ENCODE assay signal across 30 cellular contexts in genomic region chr3:79572930-79573329, GRCh38.
DNase-seq lines count a peak whose midpoint lies in the region; ATAC-seq, FAIRE-seq and TF ChIP-seq lines count a peak whose summit lies in the region.
"Had no signal": no experiment of that assay in that cellular context is flagged by ENCODE, and none has a peak within 500 bp of the region (broad histone marks: within the 10 kb centered on the region; RNA-seq: fewer than 3 reads in every experiment).

No MANE protein-coding gene starts in this region.

- H3K27me3 ChIP-seq in spleen (replicated peaks in 1 of 7), result no peaks in the 10 kb centered on the region
- H3K27me3 ChIP-seq: BE2C; BLaER1; BLaER1 treated with 17β-estradiol and CSF1 and Interleukin-3, amounts not matched to agents 10 nM and 100 nM had no signal

- no peak overlapping the region for H3K9ac ChIP-seq in kidney (ENCODE audit: low read length in 2 of 2)
- H3K9ac ChIP-seq: BLaER1; BLaER1 treated with 17β-estradiol and CSF1 and Interleukin-3, amounts not matched to agents 10 nM and 100 nM had no signal

- H3K36me3 ChIP-seq in kidney (ENCODE audit: control insufficient read depth in 1 of 2, insufficient read depth in 2 of 2, low read length in 2 of 2) (no peaks in the 10 kb centered on the region), spleen (no peaks in the 10 kb centered on the region)
- H3K36me3 ChIP-seq: BE2C; BLaER1; BLaER1 treated with 17β-estradiol and CSF1 and Interleukin-3, amounts not matched to agents 10 nM and 100 nM had no signal

- TF ChIP-seq POLR2A in spleen (IDR thresholded peaks at IDR 0.05), result no peak

- H3K4me1 ChIP-seq in kidney (ENCODE audit: control insufficient read depth in 1 of 2, insufficient read depth in 1 of 2, low read depth in 1 of 2, low read length in 2 of 2) (no peaks in the 10 kb centered on the region), spleen (no peaks in the 10 kb centered on the region)
- H3K4me1 ChIP-seq: A549; BE2C; BLaER1; BLaER1 treated with 17β-estradiol and CSF1 and Interleukin-3, amounts not matched to agents 10 nM and 100 nM; Caco-2 had no signal

- H3K4me3 ChIP-seq in kidney (ENCODE audit: low read length in 2 of 2) (no peak overlapping the region), spleen (no peak overlapping the region)
- H3K4me3 ChIP-seq: A549; BLaER1; BLaER1 treated with 17β-estradiol and CSF1 and Interleukin-3, amounts not matched to agents 10 nM and 100 nM had no signal

- TF ChIP-seq CTCF in kidney (IDR thresholded peaks at IDR 0.05; ENCODE audit: borderline replicate concordance, extremely low read depth, insufficient read depth), result no peak
- TF ChIP-seq CTCF in spleen (IDR thresholded peaks at IDR 0.05 in 8 of 11, conservative IDR thresholded peaks at IDR 0.05 in 3 of 11), result no peak

- DNase-seq in kidney (peak; percentile 30), spleen (peak; percentile 40), head of caudate nucleus (no peak)
- DNase-seq: 8988T; ACHN; AML-193; BE2C; C1 segment of cervical spinal cord; Caco-2; Calu3; CD4-positive, alpha-beta memory T cell; CD4-positive, alpha-beta T cell; CD4-positive, CD25-positive, alpha-beta regulatory T cell; CD8-positive, alpha-beta memory T cell; CD8-positive, alpha-beta T cell; COR-L47; DMS 273 treated with DMSO at 0.1 percent for 48 hours; DMS153; DMS53; DMS79; DMS79 treated with DMSO at 0.1 percent for 48 hours; DND-41; EL had no signal

- 81 to 94% (median 87%) methylated on average over 7 of the region's 7 CpGs for WGBS in spleen, 5 donors

- no peak overlapping the region for H3K27ac ChIP-seq in kidney (ENCODE audit: low read depth in 2 of 2, low read length in 2 of 2)
- H3K27ac ChIP-seq in spleen, result no peak overlapping the region
- H3K27ac ChIP-seq: 22Rv1; A549; BLaER1; BLaER1 treated with 17β-estradiol and CSF1 and Interleukin-3, amounts not matched to agents 10 nM and 100 nM; C4-2B had no signal

- no peak for ATAC-seq in GM18511 (IDR thresholded peaks at IDR 0.05; ENCODE audit: unreplicated experiment)
- ATAC-seq: A549; CD8-positive, alpha-beta T cell had no signal

- H3K9me3 ChIP-seq in kidney (ENCODE audit: control insufficient read depth in 1 of 2, low read length in 2 of 2) (no peaks in the 10 kb centered on the region), spleen (no peaks in the 10 kb centered on the region)
- H3K9me3 ChIP-seq: A549; BE2C; BLaER1; BLaER1 treated with 17β-estradiol and CSF1 and Interleukin-3, amounts not matched to agents 10 nM and 100 nM; Caco-2 had no signal

- no peak for FAIRE-seq in kidney (lab: Jason Lieb, UNC)
- FAIRE-seq: D721Med had no signal

- intact Hi-C loops in kidney (cut with DNase I), result no loop called here
- intact Hi-C loops in spleen (cut with DNase I; ENCODE audit: low total_unique reads), result no loop called here
- intact Hi-C loops in head of caudate nucleus (cut with DNase I), result no loop called here

Comparison
In these comparisons a context has a peak if more than half of its experiments do, and no peak if none do; other contexts are left out.
1. DNase-seq: peak in kidney (single experiment) and spleen (single experiment); none in head of caudate nucleus (0 of 42).